1 cellular context compared by ENCODE assay signal in the genomic region with DNA sequence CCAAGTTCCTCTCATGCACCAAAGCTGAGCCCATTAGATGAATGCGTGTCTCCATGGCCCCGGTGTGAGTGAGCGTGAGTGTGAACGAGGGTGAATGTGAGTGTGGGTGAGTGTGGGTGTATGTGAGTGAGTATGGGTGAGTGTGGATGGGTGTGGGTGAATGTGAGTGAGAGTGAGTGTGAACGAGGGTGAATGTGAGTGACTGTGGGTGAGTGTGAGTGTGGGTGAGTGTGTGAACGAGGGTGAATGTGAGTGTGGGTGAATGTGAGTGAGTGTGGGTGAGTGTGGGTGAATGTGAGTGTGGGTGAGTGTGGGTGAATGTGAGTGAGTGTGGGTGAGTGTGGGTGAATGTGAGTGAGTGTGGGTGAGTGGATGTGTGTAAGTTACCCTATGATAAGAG.
TF ChIP-seq lines count a peak whose summit lies in the region.

No MANE protein-coding gene starts in this region.

TF ChIP-seq in HEK293, 187 proteins besides CTCF, POLR2A, EP300 and RAD21 (continued from another document):
- TF ChIP-seq, protein P1, sequence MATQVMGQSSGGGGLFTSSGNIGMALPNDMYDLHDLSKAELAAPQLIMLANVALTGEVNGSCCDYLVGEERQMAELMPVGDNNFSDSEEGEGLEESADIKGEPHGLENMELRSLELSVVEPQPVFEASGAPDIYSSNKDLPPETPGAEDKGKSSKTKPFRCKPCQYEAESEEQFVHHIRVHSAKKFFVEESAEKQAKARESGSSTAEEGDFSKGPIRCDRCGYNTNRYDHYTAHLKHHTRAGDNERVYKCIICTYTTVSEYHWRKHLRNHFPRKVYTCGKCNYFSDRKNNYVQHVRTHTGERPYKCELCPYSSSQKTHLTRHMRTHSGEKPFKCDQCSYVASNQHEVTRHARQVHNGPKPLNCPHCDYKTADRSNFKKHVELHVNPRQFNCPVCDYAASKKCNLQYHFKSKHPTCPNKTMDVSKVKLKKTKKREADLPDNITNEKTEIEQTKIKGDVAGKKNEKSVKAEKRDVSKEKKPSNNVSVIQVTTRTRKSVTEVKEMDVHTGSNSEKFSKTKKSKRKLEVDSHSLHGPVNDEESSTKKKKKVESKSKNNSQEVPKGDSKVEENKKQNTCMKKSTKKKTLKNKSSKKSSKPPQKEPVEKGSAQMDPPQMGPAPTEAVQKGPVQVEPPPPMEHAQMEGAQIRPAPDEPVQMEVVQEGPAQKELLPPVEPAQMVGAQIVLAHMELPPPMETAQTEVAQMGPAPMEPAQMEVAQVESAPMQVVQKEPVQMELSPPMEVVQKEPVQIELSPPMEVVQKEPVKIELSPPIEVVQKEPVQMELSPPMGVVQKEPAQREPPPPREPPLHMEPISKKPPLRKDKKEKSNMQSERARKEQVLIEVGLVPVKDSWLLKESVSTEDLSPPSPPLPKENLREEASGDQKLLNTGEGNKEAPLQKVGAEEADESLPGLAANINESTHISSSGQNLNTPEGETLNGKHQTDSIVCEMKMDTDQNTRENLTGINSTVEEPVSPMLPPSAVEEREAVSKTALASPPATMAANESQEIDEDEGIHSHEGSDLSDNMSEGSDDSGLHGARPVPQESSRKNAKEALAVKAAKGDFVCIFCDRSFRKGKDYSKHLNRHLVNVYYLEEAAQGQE (tag by site-specific recombination; IDR thresholded peaks at IDR 0.05): no peak
- TF ChIP-seq ZNF843 (tag by site-specific recombination; IDR thresholded peaks at IDR 0.05) (no peak), ZNF10 (tag by site-specific recombination; IDR thresholded peaks at IDR 0.05) (no peak), ZNF121 (tag by site-specific recombination; IDR thresholded peaks at IDR 0.05) (no peak), ZFHX2 (tag by site-specific recombination; conservative IDR thresholded peaks at IDR 0.05) (peak; percentile 97)
- TF ChIP-seq, protein P2, sequence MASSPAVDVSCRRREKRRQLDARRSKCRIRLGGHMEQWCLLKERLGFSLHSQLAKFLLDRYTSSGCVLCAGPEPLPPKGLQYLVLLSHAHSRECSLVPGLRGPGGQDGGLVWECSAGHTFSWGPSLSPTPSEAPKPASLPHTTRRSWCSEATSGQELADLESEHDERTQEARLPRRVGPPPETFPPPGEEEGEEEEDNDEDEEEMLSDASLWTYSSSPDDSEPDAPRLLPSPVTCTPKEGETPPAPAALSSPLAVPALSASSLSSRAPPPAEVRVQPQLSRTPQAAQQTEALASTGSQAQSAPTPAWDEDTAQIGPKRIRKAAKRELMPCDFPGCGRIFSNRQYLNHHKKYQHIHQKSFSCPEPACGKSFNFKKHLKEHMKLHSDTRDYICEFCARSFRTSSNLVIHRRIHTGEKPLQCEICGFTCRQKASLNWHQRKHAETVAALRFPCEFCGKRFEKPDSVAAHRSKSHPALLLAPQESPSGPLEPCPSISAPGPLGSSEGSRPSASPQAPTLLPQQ (tag by site-specific recombination; IDR thresholded peaks at IDR 0.05): no peak
